8 cellular contexts compared by ENCODE assay signal in the genomic region with DNA sequence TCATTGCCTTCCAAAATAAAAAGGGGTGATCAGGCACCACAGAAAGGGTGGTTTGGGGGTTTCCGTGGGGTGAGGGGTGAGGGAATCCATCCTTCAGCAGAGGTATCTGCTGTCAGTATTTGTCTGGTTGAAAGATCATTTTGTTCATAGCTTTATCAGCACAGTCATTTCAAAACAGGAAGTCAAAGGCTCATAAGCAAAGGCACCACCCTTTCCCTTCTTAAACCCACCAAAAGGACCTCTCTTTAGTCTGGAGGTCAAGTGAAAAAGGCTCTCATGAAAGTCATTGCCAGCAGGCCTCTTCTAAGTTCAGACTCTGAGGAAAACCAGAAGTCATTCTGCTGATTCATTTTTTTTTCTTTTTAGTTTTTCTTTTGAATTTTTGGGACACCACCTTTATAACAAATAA. TPM values are rescaled to one million over a fixed set of nuclear protein-coding genes. Genes with fewer than 3 reads are reported as not detected.
DNase-seq lines count a peak whose midpoint lies in the region; ATAC-seq and TF ChIP-seq lines count a peak whose summit lies in the region.

No MANE protein-coding gene starts in this region.

- peak; percentile 29 for ATAC-seq in Right ventricle myocardium superior (ENCODE audit: poor library complexity)
- no peak for ATAC-seq in left cardiac atrium
- peak; percentile 34 for ATAC-seq in HG03469 (IDR thresholded peaks at IDR 0.05; ENCODE audit: unreplicated experiment)

- H2AFZ ChIP-seq in osteoblast (ENCODE audit: low read length): no peak overlapping the region

- no peak overlapping the region for H3K4me3 ChIP-seq in skin epidermis
- no peak overlapping the region for H3K4me3 ChIP-seq in osteoblast (ENCODE audit: insufficient read depth, low read length)

- no peaks in the 10 kb centered on the region for H3K36me3 ChIP-seq in osteoblast (ENCODE audit: insufficient read depth, low read length)

- intact Hi-C loops in Right ventricle myocardium superior (cut with DNase I): no loop called here
- intact Hi-C loops in left cardiac atrium (cut with DNase I): no loop called here

- H3K4me2 ChIP-seq in osteoblast (ENCODE audit: insufficient read depth, low read length): no peak overlapping the region

- peaks cover 4% of the 10 kb centered on the region for H4K20me1 ChIP-seq in osteoblast (ENCODE audit: insufficient read depth, low read length)

- peaks cover 87% of the 10 kb centered on the region for H3K79me2 ChIP-seq in osteoblast (ENCODE audit: insufficient read depth, low read length)

- no peaks in the 10 kb centered on the region for H3K27me3 ChIP-seq in osteoblast (ENCODE audit: insufficient read depth, low read length)

- H3K4me1 ChIP-seq in osteoblast (ENCODE audit: insufficient read depth, low read length): peaks cover 19% of the 10 kb centered on the region

- DNase-seq in Right ventricle myocardium superior: no peak
- DNase-seq in left cardiac atrium: no peak
- peak; percentile 10 for DNase-seq in activated T-helper 1 cell treated with Interleukin-2 at 50 U/mL for 16 hours (ENCODE audit: low read depth)
- no peak for DNase-seq in substantia nigra (lab: John Stamatoyannopoulos, UW)
- DNase-seq in osteoblast (ENCODE audit: insufficient read length, low spot score, missing footprints): no peak
- DNase-seq in NCI-H1092 treated with DMSO at 0.1 percent for 48 hours (lab: John Stamatoyannopoulos, UW): no peak

- no peaks in the 10 kb centered on the region for H3K9me3 ChIP-seq in osteoblast (ENCODE audit: low read depth, low read length)

- H3K27ac ChIP-seq in skin epidermis: peak overlapping the region in 15 of 21 experiments; percentile 7 to 85 (median 45)
- no peak overlapping the region for H3K27ac ChIP-seq in substantia nigra (ENCODE audit: low read depth, low read length, poor library complexity, severe bottlenecking)
- no peak overlapping the region for H3K27ac ChIP-seq in osteoblast (ENCODE audit: low read depth, low read length)

- no peak for TF ChIP-seq CTCF in osteoblast (IDR thresholded peaks at IDR 0.05; ENCODE audit: extremely low read depth, low read depth, low read length)

RNA-seq across cellular contexts. Expression of a gene that starts 6.2 kb away (rescaled TPM):
- total RNA-seq in Right ventricle myocardium superior (3.0 TPM), left cardiac atrium (10 to 100 TPM; 12.9 to 17.7 TPM), osteoblast (23.0 and 24.6 TPM in 2 replicates)

Comparison
In these comparisons a context has a peak if more than half of its experiments do, and no peak if none do; other contexts are left out.
1. ATAC-seq: peak in Right ventricle myocardium superior (single experiment) and HG03469 (single experiment); none in left cardiac atrium (0 of 2).
2. H3K27ac ChIP-seq: peak in skin epidermis (15 of 21); none in substantia nigra (single experiment) and osteoblast (single experiment).